Comparison of ENCODE assay signal across 1 cellular context in the genomic region with DNA sequence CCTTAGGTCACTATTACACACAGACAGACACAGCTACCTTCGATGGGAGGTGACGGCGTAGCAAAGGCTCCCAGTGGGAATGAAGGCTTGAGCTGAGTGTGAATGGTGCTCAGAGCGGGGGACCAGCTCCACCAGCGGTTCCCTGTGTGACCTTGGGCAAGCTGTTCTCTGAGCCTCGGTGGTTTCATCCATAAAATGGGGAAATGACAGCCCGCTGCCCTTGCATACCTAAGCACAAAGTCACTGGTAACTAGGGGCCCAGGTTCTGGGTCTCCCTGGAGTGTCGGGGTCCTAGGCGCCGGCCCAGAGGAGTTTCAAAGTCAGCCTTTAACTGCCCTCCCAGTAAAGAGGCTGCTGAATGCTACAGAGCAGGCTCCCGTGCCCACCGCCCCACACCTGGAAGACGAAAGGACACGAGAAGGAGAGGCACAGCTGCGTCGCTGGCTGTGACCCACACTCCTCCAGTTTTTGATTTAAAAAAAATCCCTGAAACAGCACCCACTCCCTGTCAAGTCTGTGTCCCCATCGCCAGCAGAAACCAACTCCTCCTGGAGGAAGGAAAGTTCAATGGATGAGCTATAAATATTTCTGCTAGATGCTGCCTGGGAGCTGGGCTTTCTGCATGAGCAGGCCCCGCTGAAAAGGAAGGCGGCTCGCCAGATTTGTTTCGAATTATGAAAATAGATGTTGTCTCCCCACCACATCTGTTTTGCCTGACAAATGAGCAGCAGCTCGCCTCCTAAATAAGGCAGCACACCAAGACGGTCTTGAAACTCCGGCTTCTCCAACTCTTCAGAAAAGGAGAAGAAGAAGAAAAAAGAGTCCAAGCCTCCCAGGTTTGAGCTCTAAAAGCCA.
TF ChIP-seq lines count a peak whose summit lies in the region.

No MANE protein-coding gene starts in this region.

TF ChIP-seq in H1, 55 proteins besides CTCF, POLR2A, EP300 and RAD21:
- TF ChIP-seq, protein P1, sequence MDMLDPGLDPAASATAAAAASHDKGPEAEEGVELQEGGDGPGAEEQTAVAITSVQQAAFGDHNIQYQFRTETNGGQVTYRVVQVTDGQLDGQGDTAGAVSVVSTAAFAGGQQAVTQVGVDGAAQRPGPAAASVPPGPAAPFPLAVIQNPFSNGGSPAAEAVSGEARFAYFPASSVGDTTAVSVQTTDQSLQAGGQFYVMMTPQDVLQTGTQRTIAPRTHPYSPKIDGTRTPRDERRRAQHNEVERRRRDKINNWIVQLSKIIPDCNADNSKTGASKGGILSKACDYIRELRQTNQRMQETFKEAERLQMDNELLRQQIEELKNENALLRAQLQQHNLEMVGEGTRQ (IDR thresholded peaks at IDR 0.05; ENCODE audit: low read length): no peak
- 0 out of 2 replicates have a peak, but pooled peaks have one; percentile 29 for TF ChIP-seq KDM1A (IDR thresholded peaks at IDR 0.05; ENCODE audit: borderline replicate concordance, low read length)
TF ChIP-seq in H1: peak in this region for 1.
